13 cellular contexts compared by ENCODE assay signal in the genomic region with DNA sequence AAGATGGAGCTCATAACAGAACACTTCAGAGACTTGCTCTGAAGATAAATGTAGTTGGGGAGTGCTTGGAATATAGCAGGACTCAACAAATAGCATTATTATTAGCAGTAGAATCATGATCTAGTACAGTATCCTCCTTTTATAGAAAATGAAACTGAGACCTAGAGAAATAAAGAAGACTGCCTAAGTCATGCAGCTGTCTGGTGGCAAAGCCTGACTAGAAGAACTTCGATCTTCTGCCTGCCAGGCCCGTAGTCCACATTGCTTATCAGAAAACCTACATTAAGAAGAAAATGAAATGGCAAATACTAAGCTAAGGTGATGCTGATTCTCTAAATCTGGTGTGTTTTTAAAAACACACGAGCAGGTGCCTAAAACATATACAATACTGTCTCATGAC. TPM values are rescaled to one million over a fixed set of nuclear protein-coding genes. Genes with fewer than 3 reads are reported as not detected.
DNase-seq lines count a peak whose midpoint lies in the region; ATAC-seq and TF ChIP-seq lines count a peak whose summit lies in the region.
"Had no signal": no experiment of that assay in that cellular context is flagged by ENCODE, and none has a peak within 500 bp of the region (broad histone marks: within the 10 kb centered on the region; RNA-seq: fewer than 3 reads in every experiment).

No MANE protein-coding gene starts in this region.

- H3K9me3 Mint-ChIP-seq in activated CD8-positive, alpha-beta memory T cell treated with anti-CD3 and anti-CD28 coated beads, Interleukin-2, amount 10 ng/mL, durations not matched to agents 7 days and 5 days (ENCODE audit: low read depth): no peaks in the 10 kb centered on the region
- H3K9me3 Mint-ChIP-seq: activated naive CD8-positive, alpha-beta T cell treated with anti-CD3 and anti-CD28 coated beads, Interleukin-2, amount 10 ng/mL, durations not matched to agents 7 days and 5 days; CD14-positive monocyte; T-helper 2 cell treated with Interferon-gamma antibody and Interleukin-4, amounts not matched to agents 5 μg/mL and 100 μg/mL, for 36 hours had no signal

- TF ChIP-seq CTCF in fibroblast of the aortic adventitia (IDR thresholded peaks at IDR 0.05; ENCODE audit: insufficient read depth, low read length): no peak

- H3K4me1 Mint-ChIP-seq in activated CD8-positive, alpha-beta memory T cell treated with anti-CD3 and anti-CD28 coated beads, Interleukin-2, amount 10 ng/mL, durations not matched to agents 7 days and 5 days: no peaks in the 10 kb centered on the region
- H3K4me1 Mint-ChIP-seq: activated naive CD8-positive, alpha-beta T cell treated with anti-CD3 and anti-CD28 coated beads, Interleukin-2, amount 10 ng/mL, durations not matched to agents 7 days and 5 days had no signal

- H3K27ac Mint-ChIP-seq in activated CD8-positive, alpha-beta memory T cell treated with anti-CD3 and anti-CD28 coated beads, Interleukin-2, amount 10 ng/mL, durations not matched to agents 7 days and 5 days: no peak overlapping the region
- H3K27ac Mint-ChIP-seq: activated naive CD8-positive, alpha-beta T cell treated with anti-CD3 and anti-CD28 coated beads, Interleukin-2, amount 10 ng/mL, durations not matched to agents 7 days and 5 days; T-helper 2 cell treated with Interferon-gamma antibody and Interleukin-4, amounts not matched to agents 5 μg/mL and 100 μg/mL, for 36 hours had no signal

- no peak overlapping the region for H3K4me3 Mint-ChIP-seq in activated CD8-positive, alpha-beta memory T cell treated with anti-CD3 and anti-CD28 coated beads, Interleukin-2, amount 10 ng/mL, durations not matched to agents 7 days and 5 days
- H3K4me3 Mint-ChIP-seq: activated naive CD8-positive, alpha-beta T cell treated with anti-CD3 and anti-CD28 coated beads, Interleukin-2, amount 10 ng/mL, durations not matched to agents 7 days and 5 days; CD14-positive monocyte; T-helper 2 cell treated with Interferon-gamma antibody and Interleukin-4, amounts not matched to agents 5 μg/mL and 100 μg/mL, for 36 hours had no signal

- H3K36me3 Mint-ChIP-seq in activated CD8-positive, alpha-beta memory T cell treated with anti-CD3 and anti-CD28 coated beads, Interleukin-2, amount 10 ng/mL, durations not matched to agents 7 days and 5 days: no peaks in the 10 kb centered on the region
- H3K36me3 Mint-ChIP-seq: activated naive CD8-positive, alpha-beta T cell treated with anti-CD3 and anti-CD28 coated beads, Interleukin-2, amount 10 ng/mL, durations not matched to agents 7 days and 5 days; CD14-positive monocyte had no signal

- peaks cover 12% of the 10 kb centered on the region for H3K27me3 Mint-ChIP-seq in activated CD8-positive, alpha-beta memory T cell treated with anti-CD3 and anti-CD28 coated beads, Interleukin-2, amount 10 ng/mL, durations not matched to agents 7 days and 5 days

- peak overlapping the region; percentile 19 for H3K4me3 ChIP-seq in fibroblast of the aortic adventitia (ENCODE audit: low read depth, low read length)

- DNase-seq in fibroblast of the aortic adventitia (ENCODE audit: low read depth) (no peak), HK-2 (ENCODE audit: unreplicated experiment) (no peak), C1 segment of cervical spinal cord (lab: John Stamatoyannopoulos, UW) (no peak)
- DNase-seq in activated CD8-positive, alpha-beta memory T cell treated with anti-CD3 and anti-CD28 coated beads, Interleukin-2, amount 10 ng/mL, durations not matched to agents 7 days and 5 days: no peak
- no peak for DNase-seq in activated effector memory CD4-positive, alpha-beta T cell treated with anti-CD3 and anti-CD28 coated beads, Interleukin-2, amount 50 U/mL, for 16 hours
- DNase-seq: activated naive CD8-positive, alpha-beta T cell treated with anti-CD3 and anti-CD28 coated beads, Interleukin-2, amount 10 ng/mL, durations not matched to agents 7 days and 5 days; foreskin melanocyte; NCI-H1417 treated with DMSO at 0.1 percent for 48 hours had no signal

- CTCF ChIA-PET in activated CD8-positive, alpha-beta memory T cell treated with anti-CD3 and anti-CD28 coated beads, Interleukin-2, amount 10 ng/mL, durations not matched to agents 7 days and 5 days (lab: Charles Lee): no interaction called here

- ATAC-seq in GM18498 (IDR thresholded peaks at IDR 0.05; ENCODE audit: unreplicated experiment): peak; percentile 93
- ATAC-seq in GM21515 (IDR thresholded peaks at IDR 0.05; ENCODE audit: unreplicated experiment): peak; percentile 90
- ATAC-seq in HG03342 (IDR thresholded peaks at IDR 0.05; ENCODE audit: unreplicated experiment): peak; percentile 78
- no peak for ATAC-seq in activated CD8-positive, alpha-beta memory T cell treated with anti-CD3 and anti-CD28 coated beads, Interleukin-2, amount 10 ng/mL, durations not matched to agents 7 days and 5 days

RNA-seq across cellular contexts. Expression of gene DST, which starts 46.4 kb away (rescaled TPM):
- 505 and 613 TPM in 2 replicates for total RNA-seq in fibroblast of the aortic adventitia (ENCODE audit: low replicate concordance)
- 1 to 10 TPM; 4.0 to 4.3 TPM for total RNA-seq in activated CD8-positive, alpha-beta memory T cell treated with anti-CD3 and anti-CD28 coated beads, Interleukin-2, amount 10 ng/mL, durations not matched to agents 7 days and 5 days

Comparison
In these comparisons a context has a peak if more than half of its experiments do, and no peak if none do; other contexts are left out.
1. RNA of gene DST, which starts 46.4 kb away (total RNA-seq): 505 to 613 TPM in fibroblast of the aortic adventitia; 4.0 to 4.3 TPM in activated CD8-positive, alpha-beta memory T cell treated with anti-CD3 and anti-CD28 coated beads, Interleukin-2, amount 10 ng/mL, durations not matched to agents 7 days and 5 days; every median in the first group is over 10 times any median in the second.